ENCODE assay signal across 2 cellular contexts in the genomic region with DNA sequence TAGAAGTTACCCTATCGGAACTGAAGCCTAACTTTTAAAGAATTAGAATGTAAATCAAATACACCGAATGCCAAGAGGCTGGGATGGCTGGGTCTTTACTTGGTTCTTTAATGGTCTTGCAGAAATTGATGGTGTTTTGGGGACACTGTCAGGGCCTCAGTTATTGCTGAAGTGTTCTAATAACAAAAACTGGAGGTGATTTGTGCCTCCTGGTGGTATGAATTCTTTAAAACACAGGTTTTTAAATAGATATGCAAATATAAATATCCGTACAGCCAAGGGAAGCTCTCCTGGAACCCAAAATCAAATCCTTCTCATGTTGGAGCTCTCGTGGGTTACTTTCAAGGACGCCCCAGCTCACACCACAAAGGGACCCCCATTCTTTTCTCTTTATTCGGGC.
TF ChIP-seq lines count a peak whose summit lies in the region.

No MANE protein-coding gene starts in this region.

TF ChIP-seq in SK-N-SH, 30 proteins besides CTCF, POLR2A, EP300 and RAD21 (continued from another document):
- TF ChIP-seq, protein P1, sequence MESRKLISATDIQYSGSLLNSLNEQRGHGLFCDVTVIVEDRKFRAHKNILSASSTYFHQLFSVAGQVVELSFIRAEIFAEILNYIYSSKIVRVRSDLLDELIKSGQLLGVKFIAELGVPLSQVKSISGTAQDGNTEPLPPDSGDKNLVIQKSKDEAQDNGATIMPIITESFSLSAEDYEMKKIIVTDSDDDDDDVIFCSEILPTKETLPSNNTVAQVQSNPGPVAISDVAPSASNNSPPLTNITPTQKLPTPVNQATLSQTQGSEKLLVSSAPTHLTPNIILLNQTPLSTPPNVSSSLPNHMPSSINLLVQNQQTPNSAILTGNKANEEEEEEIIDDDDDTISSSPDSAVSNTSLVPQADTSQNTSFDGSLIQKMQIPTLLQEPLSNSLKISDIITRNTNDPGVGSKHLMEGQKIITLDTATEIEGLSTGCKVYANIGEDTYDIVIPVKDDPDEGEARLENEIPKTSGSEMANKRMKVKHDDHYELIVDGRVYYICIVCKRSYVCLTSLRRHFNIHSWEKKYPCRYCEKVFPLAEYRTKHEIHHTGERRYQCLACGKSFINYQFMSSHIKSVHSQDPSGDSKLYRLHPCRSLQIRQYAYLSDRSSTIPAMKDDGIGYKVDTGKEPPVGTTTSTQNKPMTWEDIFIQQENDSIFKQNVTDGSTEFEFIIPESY (IDR thresholded peaks at IDR 0.05; ENCODE audit: borderline replicate concordance, low read depth), result no peak
- no peak for TF ChIP-seq POLR2AphosphoS5 (IDR thresholded peaks at IDR 0.05; ENCODE audit: low read depth, low read length)
- TF ChIP-seq SIN3A (IDR thresholded peaks at IDR 0.05; ENCODE audit: borderline replicate concordance, low read depth, low read length), result no peak
- TF ChIP-seq, protein P2, sequence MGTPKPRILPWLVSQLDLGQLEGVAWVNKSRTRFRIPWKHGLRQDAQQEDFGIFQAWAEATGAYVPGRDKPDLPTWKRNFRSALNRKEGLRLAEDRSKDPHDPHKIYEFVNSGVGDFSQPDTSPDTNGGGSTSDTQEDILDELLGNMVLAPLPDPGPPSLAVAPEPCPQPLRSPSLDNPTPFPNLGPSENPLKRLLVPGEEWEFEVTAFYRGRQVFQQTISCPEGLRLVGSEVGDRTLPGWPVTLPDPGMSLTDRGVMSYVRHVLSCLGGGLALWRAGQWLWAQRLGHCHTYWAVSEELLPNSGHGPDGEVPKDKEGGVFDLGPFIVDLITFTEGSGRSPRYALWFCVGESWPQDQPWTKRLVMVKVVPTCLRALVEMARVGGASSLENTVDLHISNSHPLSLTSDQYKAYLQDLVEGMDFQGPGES (IDR thresholded peaks at IDR 0.05; ENCODE audit: low read depth, low read length), result no peak
- TF ChIP-seq TCF12 (IDR thresholded peaks at IDR 0.05), result no peak
- no peak for TF ChIP-seq TAF1 (IDR thresholded peaks at IDR 0.05; ENCODE audit: borderline replicate concordance, low read depth, low read length)
- TF ChIP-seq RXRA (IDR thresholded peaks at IDR 0.05; ENCODE audit: borderline replicate concordance, low read depth), result no peak
- no peak for TF ChIP-seq FOSL2 (IDR thresholded peaks at IDR 0.05; ENCODE audit: borderline replicate concordance, low read depth)

TF ChIP-seq in SK-N-SH treated with all-trans-retinoic acid at 6 μM for 48 hours, 23 proteins besides CTCF, POLR2A, EP300 and RAD21 (continued from another document):
- TF ChIP-seq, protein P3, sequence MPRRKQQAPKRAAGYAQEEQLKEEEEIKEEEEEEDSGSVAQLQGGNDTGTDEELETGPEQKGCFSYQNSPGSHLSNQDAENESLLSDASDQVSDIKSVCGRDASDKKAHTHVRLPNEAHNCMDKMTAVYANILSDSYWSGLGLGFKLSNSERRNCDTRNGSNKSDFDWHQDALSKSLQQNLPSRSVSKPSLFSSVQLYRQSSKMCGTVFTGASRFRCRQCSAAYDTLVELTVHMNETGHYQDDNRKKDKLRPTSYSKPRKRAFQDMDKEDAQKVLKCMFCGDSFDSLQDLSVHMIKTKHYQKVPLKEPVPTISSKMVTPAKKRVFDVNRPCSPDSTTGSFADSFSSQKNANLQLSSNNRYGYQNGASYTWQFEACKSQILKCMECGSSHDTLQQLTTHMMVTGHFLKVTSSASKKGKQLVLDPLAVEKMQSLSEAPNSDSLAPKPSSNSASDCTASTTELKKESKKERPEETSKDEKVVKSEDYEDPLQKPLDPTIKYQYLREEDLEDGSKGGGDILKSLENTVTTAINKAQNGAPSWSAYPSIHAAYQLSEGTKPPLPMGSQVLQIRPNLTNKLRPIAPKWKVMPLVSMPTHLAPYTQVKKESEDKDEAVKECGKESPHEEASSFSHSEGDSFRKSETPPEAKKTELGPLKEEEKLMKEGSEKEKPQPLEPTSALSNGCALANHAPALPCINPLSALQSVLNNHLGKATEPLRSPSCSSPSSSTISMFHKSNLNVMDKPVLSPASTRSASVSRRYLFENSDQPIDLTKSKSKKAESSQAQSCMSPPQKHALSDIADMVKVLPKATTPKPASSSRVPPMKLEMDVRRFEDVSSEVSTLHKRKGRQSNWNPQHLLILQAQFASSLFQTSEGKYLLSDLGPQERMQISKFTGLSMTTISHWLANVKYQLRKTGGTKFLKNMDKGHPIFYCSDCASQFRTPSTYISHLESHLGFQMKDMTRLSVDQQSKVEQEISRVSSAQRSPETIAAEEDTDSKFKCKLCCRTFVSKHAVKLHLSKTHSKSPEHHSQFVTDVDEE (CRISPR knock-in tag; IDR thresholded peaks at IDR 0.05), result no peak
